ENCODE assay signal across 8 cellular contexts in the genomic region with DNA sequence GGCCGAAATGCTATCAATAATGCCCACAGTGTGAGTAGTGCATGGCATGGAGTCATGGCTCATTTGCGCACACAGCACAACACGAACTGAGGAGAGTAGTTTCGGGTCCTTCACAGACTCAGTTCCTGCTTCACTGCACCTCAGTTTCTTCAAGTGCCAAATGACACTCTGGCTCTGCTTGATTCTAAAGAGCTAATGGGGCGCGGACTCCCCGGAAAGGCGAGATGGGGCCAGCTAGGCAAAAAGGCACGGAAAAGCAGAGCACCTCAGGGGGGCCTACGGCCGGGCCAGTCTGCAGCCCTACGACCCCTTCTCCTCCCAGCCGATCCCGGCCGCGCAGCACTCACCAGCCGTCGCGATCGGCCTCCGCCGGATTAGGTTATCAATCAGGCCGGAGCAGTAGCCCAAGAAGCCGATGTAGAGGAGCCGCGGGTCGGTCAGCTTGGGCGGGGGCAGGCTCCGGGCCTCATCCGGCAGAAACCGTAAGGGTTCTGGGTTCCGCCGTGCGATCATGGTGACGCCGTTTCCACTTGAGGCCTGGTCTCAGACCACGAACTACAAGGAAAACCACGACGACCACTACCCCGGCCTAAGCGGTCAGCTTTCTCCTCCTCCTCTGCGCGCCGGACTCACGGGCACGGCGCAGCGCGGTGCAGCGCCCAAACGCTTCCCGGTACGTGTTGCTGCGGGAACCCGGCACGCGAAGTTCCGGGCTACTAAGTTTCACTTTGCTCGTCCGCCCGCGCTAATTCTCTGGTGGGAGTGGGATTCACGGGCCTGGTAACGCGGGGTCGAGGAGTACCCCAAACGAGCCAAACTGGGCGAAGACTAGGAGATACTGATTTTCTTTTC. TPM values are rescaled to one million over a fixed set of nuclear protein-coding genes. Genes with fewer than 3 reads are reported as not detected.
DNase-seq lines count a peak whose midpoint lies in the region; ATAC-seq and TF ChIP-seq lines count a peak whose summit lies in the region.

A gene (minus strand): TSS at position 631 of the 852 bp plus-strand sequence. CDS start 118 bp downstream, at position 513.

- peaks cover 58% of the 10 kb centered on the region for H3K4me1 Mint-ChIP-seq in activated CD8-positive, alpha-beta T cell treated with anti-CD3 and anti-CD28 coated beads, Interleukin-2, amount 10 ng/mL, durations not matched to agents 7 days and 5 days (ENCODE audit: low read depth)

- CTCF ChIA-PET in activated CD8-positive, alpha-beta T cell treated with anti-CD3 and anti-CD28 coated beads, Interleukin-2, amount 10 ng/mL, durations not matched to agents 7 days and 5 days (lab: Charles Lee): interaction anchor here (1.4 to 2.6 kb wide), 4 partner anchors 34 to 485 kb away, joined by 3 to 14 read pairs (median 8); a partner anchor contains a TSS

- peak within 1 kb of the TSS; percentile 80 to 96 (median 94) for H3K4me2 ChIP-seq in BLaER1 treated with 17β-estradiol and CSF1 and Interleukin-3, amounts not matched to agents 10 nM and 100 nM

- H3K4me3 Mint-ChIP-seq in activated CD8-positive, alpha-beta T cell treated with anti-CD3 and anti-CD28 coated beads, Interleukin-2, amount 10 ng/mL, durations not matched to agents 7 days and 5 days: peak within 1 kb of the TSS; percentile 92

- peak within 1 kb of the TSS; percentile 86 to 98 (median 92) for H3K9ac ChIP-seq in BLaER1 treated with 17β-estradiol and CSF1 and Interleukin-3, amounts not matched to agents 10 nM and 100 nM

- H3K9me3 ChIP-seq in BLaER1 treated with 17β-estradiol and CSF1 and Interleukin-3, amounts not matched to agents 10 nM and 100 nM (replicated peaks in 1 of 11): no peaks in the 10 kb centered on the region
- H3K9me3 ChIP-seq in lung (ENCODE audit: control insufficient read depth in 2 of 2, insufficient read depth in 1 of 2, low read length in 1 of 2): no peaks in the 10 kb centered on the region

- peaks cover 16% of the 10 kb centered on the region for H3K36me3 Mint-ChIP-seq in activated CD8-positive, alpha-beta T cell treated with anti-CD3 and anti-CD28 coated beads, Interleukin-2, amount 10 ng/mL, durations not matched to agents 7 days and 5 days (ENCODE audit: low read depth)

- WGBS in lung, 2 donors: 0% methylated on average over 66 to 68 of the region's 68 CpGs

- H3K27ac ChIP-seq in BLaER1 treated with 17β-estradiol and CSF1 and Interleukin-3, amounts not matched to agents 10 nM and 100 nM: peak within 1 kb of the TSS; percentile 83 to 94 (median 89)
- H3K27ac ChIP-seq in lung (ENCODE audit: low read depth in 1 of 2, low read length in 1 of 2): peak within 1 kb of the TSS; percentile 87 to 89

- POLR2A ChIA-PET in activated CD8-positive, alpha-beta T cell treated with anti-CD3 and anti-CD28 coated beads, Interleukin-2, amount 10 ng/mL, durations not matched to agents 7 days and 5 days (lab: Charles Lee): interaction anchor here (0.7 to 2.3 kb wide), 8 partner anchors 9 to 123 kb away, joined by 3 to 18 read pairs (median 4); a partner anchor contains a TSS

- peak; percentile 18 for DNase-seq in NCI-H82 treated with DMSO at 0.1 percent for 48 hours (lab: John Stamatoyannopoulos, UW; ENCODE audit: unreplicated experiment)
- peak; percentile 75 for DNase-seq in activated CD8-positive, alpha-beta T cell treated with anti-CD3 and anti-CD28 coated beads, Interleukin-2, amount 10 ng/mL, durations not matched to agents 7 days and 5 days
- DNase-seq in effector CD8-positive, alpha-beta T cell (lab: John Stamatoyannopoulos, UW): peak; percentile 15
- peak; percentile 78 for DNase-seq in lung (ENCODE audit: low spot score)
- DNase-seq in stimulated activated CD4-positive, alpha-beta T cell treated with anti-CD3 and anti-CD28 coated beads, TNF-alpha, amount 100 ng/mL, for 24 hours (ENCODE audit: low read depth in 3 of 3): peak; percentile 39 to 70 (median 51)

- peak; percentile 74 for ATAC-seq in GM19324 (IDR thresholded peaks at IDR 0.05; ENCODE audit: low FRiP score, unreplicated experiment)
- peak; percentile 62 for ATAC-seq in HG03520 (IDR thresholded peaks at IDR 0.05; ENCODE audit: unreplicated experiment)
- peak; percentile 82 for ATAC-seq in activated CD8-positive, alpha-beta T cell treated with anti-CD3 and anti-CD28 coated beads, Interleukin-2, amount 10 ng/mL, durations not matched to agents 7 days and 5 days
- peak; percentile 94 for ATAC-seq in lung (ENCODE audit: insufficient read depth, low FRiP score)

- H3K36me3 ChIP-seq in BLaER1 treated with 17β-estradiol and CSF1 and Interleukin-3, amounts not matched to agents 10 nM and 100 nM: peaks cover 14 to 36% (median 23%) of the 10 kb centered on the region in 11 experiments; a peak in 20 of 22 replicates
- H3K36me3 ChIP-seq in lung (ENCODE audit: control insufficient read depth in 2 of 2, insufficient read depth in 2 of 2, low read length in 2 of 2): no peaks in the 10 kb centered on the region

- no peaks in the 10 kb centered on the region for H3K9me3 Mint-ChIP-seq in activated CD8-positive, alpha-beta T cell treated with anti-CD3 and anti-CD28 coated beads, Interleukin-2, amount 10 ng/mL, durations not matched to agents 7 days and 5 days (ENCODE audit: insufficient read depth)

- H3K27me3 Mint-ChIP-seq in activated CD8-positive, alpha-beta T cell treated with anti-CD3 and anti-CD28 coated beads, Interleukin-2, amount 10 ng/mL, durations not matched to agents 7 days and 5 days (ENCODE audit: low read depth): no peaks in the 10 kb centered on the region

- TF ChIP-seq CTCF in lung (IDR thresholded peaks at IDR 0.05; ENCODE audit: control extremely low read depth, extremely low read depth): no peak

- peaks cover 39 to 50% (median 46%) of the 10 kb centered on the region in 10 experiments for H3K4me1 ChIP-seq in BLaER1 treated with 17β-estradiol and CSF1 and Interleukin-3, amounts not matched to agents 10 nM and 100 nM
- peaks cover 11 to 22% of the 10 kb centered on the region in 2 donors for H3K4me1 ChIP-seq in lung (ENCODE audit: control insufficient read depth in 2 of 2, insufficient read depth in 2 of 2, low read length in 2 of 2)

- peaks cover 36 to 47% (median 43%) of the 10 kb centered on the region in 11 experiments; a peak in 20 of 22 replicates for H4K20me1 ChIP-seq in BLaER1 treated with 17β-estradiol and CSF1 and Interleukin-3, amounts not matched to agents 10 nM and 100 nM

- H3K27me3 ChIP-seq in BLaER1 treated with 17β-estradiol and CSF1 and Interleukin-3, amounts not matched to agents 10 nM and 100 nM: no peaks in the 10 kb centered on the region
- H3K27me3 ChIP-seq in lung (ENCODE audit: control insufficient read depth, insufficient read depth): no peaks in the 10 kb centered on the region

- peak within 1 kb of the TSS; percentile 80 to 99 (median 91) for H3K4me3 ChIP-seq in BLaER1 treated with 17β-estradiol and CSF1 and Interleukin-3, amounts not matched to agents 10 nM and 100 nM
- peak within 1 kb of the TSS; percentile 94 for H3K4me3 ChIP-seq in lung

- H3K27ac Mint-ChIP-seq in activated CD8-positive, alpha-beta T cell treated with anti-CD3 and anti-CD28 coated beads, Interleukin-2, amount 10 ng/mL, durations not matched to agents 7 days and 5 days: peak within 1 kb of the TSS; percentile 90

RNA-seq across cellular contexts. Expression of the gene that starts here (rescaled TPM):
- total RNA-seq in activated CD8-positive, alpha-beta T cell treated with anti-CD3 and anti-CD28 coated beads, Interleukin-2, amount 10 ng/mL, durations not matched to agents 7 days and 5 days: 100 to 1,000 TPM; 193 TPM
- total RNA-seq in lung: 100 to 1,000 TPM in 1 of 2 donors, 10 to 100 TPM in 1; 55.7 to 190 TPM
- 100 to 1,000 TPM; 160 to 182 TPM for polyA plus RNA-seq in lung

Comparison
In these comparisons a context has a peak if more than half of its experiments do, and no peak if none do; other contexts are left out.
1. Peak in every context shown above with its lines: DNase-seq, ATAC-seq, H3K4me3 ChIP-seq and H3K27ac ChIP-seq.
2. DNase-seq: peak in every context shown above with its lines; median percentile 78 in lung; 75 in activated CD8-positive, alpha-beta T cell treated with anti-CD3 and anti-CD28 coated beads, Interleukin-2, amount 10 ng/mL, durations not matched to agents 7 days and 5 days; 51 in stimulated activated CD4-positive, alpha-beta T cell treated with anti-CD3 and anti-CD28 coated beads, TNF-alpha, amount 100 ng/mL, for 24 hours; 18 in NCI-H82 treated with DMSO at 0.1 percent for 48 hours; 15 in effector CD8-positive, alpha-beta T cell.